ENCODE assay signal across 20 cellular contexts in the genomic region with DNA sequence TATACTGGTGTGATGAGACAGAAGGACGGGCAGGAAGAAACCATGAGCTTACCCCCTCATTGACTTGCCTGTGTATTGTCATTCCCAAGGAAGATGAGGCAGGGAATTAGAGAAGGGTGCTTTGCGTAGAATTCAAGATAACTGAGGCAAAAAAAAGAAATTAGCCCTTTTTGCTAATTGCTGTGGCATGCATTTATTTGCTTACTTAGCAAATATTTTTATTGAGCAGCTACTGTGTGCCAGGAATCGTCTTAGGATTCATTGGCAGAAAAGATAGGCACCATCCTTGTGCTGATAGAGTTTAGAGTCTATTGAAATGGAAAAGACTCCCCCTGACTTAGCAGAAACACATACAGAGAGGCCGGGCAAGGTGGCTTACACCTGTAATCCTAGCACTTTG.
DNase-seq lines count a peak whose midpoint lies in the region; ATAC-seq, FAIRE-seq and TF ChIP-seq lines count a peak whose summit lies in the region.
"Had no signal": no experiment of that assay in that cellular context is flagged by ENCODE, and none has a peak within 500 bp of the region (broad histone marks: within the 10 kb centered on the region; RNA-seq: fewer than 3 reads in every experiment).

No MANE protein-coding gene starts in this region.

- H4K20me1 ChIP-seq in IMR-90 (ENCODE audit: insufficient read depth, low read length) (no peaks in the 10 kb centered on the region), K562 (replicated peaks; ENCODE audit: control insufficient read depth, insufficient read depth, low read length) (no peaks in the 10 kb centered on the region; the same call in 1 of the 2 replicates)
- H4K20me1 ChIP-seq: BLaER1 treated with 17β-estradiol and CSF1 and Interleukin-3, amounts not matched to agents 10 nM and 100 nM had no signal

- TF ChIP-seq POLR2A in A549 (IDR thresholded peaks at IDR 0.05; ENCODE audit: low read length) = no peak
- no peak for TF ChIP-seq POLR2A in IMR-90 (IDR thresholded peaks at IDR 0.05; ENCODE audit: low read depth, low read length)
- TF ChIP-seq POLR2A in K562 (conservative IDR thresholded peaks at IDR 0.05) = no peak
- TF ChIP-seq POLR2A in sigmoid colon (IDR thresholded peaks at IDR 0.05) = no peak

- H3K79me2 ChIP-seq in K562 (ENCODE audit: control insufficient read depth, insufficient read depth, low read length) = peaks cover 92% of the 10 kb centered on the region

- ATAC-seq in A549 = no peak
- ATAC-seq in IMR-90 (ENCODE audit: low read depth) = no peak
- ATAC-seq in K562 = no peak
- ATAC-seq: CD8-positive, alpha-beta T cell; GM12878 had no signal

- H2AFZ ChIP-seq in IMR-90 (replicated peaks; ENCODE audit: low read length, poor library complexity) = no peak overlapping the region
- no peak overlapping the region for H2AFZ ChIP-seq in K562 (ENCODE audit: low read depth, low read length)

- H3K9me1 ChIP-seq in IMR-90 (ENCODE audit: insufficient read depth, low read length) = no peaks in the 10 kb centered on the region
- no peaks in the 10 kb centered on the region for H3K9me1 ChIP-seq in K562 (ENCODE audit: control insufficient read depth, insufficient read depth, low read length)

- H3K36me3 ChIP-seq in IMR-90 (ENCODE audit: control insufficient read depth, insufficient read depth, low read length) (no peaks in the 10 kb centered on the region), K562 (ENCODE audit: control insufficient read depth, insufficient read depth, low read length) (peaks cover 76% of the 10 kb centered on the region), sigmoid colon (no peaks in the 10 kb centered on the region)
- H3K36me3 ChIP-seq: BLaER1 treated with 17β-estradiol and CSF1 and Interleukin-3, amounts not matched to agents 10 nM and 100 nM had no signal

- no peak for TF ChIP-seq EP300 in A549 (IDR thresholded peaks at IDR 0.05)
- no peak for TF ChIP-seq EP300 in K562 (IDR thresholded peaks at IDR 0.05; ENCODE audit: low read length)
- no peak for TF ChIP-seq EP300 in sigmoid colon (IDR thresholded peaks at IDR 0.05)

- POLR2A ChIA-PET in A549 (lab: Yijun Ruan, JAX) = no interaction called here
- POLR2A ChIA-PET in IMR-90 (lab: Charles Lee; ENCODE audit: unreplicated experiment) = no interaction called here
- POLR2A ChIA-PET in K562 (lab: Yijun Ruan, JAX) = interaction anchor here (0.6 kb wide), 1 partner anchor 64 kb away, joined by 3 read pairs; no protein-coding TSS in a partner anchor

- CTCF ChIA-PET in A549 (lab: Yijun Ruan, JAX) (no interaction called here), IMR-90 (lab: Yijun Ruan, JAX) (no interaction called here), K562 (lab: Yijun Ruan, JAX; ENCODE audit: low intra/inter-chr PET ratio) (no interaction called here)

- H4K91ac ChIP-seq in IMR-90 (ENCODE audit: insufficient read depth, low read depth, low read length) = no peak overlapping the region

- H2BK15ac ChIP-seq in IMR-90 (ENCODE audit: low read depth, low read length) = no peak overlapping the region

- no peak overlapping the region for H2BK5ac ChIP-seq in IMR-90 (ENCODE audit: low read depth, low read length, poor library complexity, severe bottlenecking)

- H3K4me1 ChIP-seq in A549 (no peaks in the 10 kb centered on the region), IMR-90 (ENCODE audit: control insufficient read depth, insufficient read depth, low read length) (no peaks in the 10 kb centered on the region), K562 (replicated peaks in 1 of 2; ENCODE audit: control insufficient read depth in 2 of 2, insufficient read depth in 2 of 2, low read length in 2 of 2) (no peaks in the 10 kb centered on the region), sigmoid colon (no peaks in the 10 kb centered on the region)
- H3K4me1 ChIP-seq: BLaER1 treated with 17β-estradiol and CSF1 and Interleukin-3, amounts not matched to agents 10 nM and 100 nM; Caco-2 had no signal

- no peak for DNase-seq in A549 (ENCODE audit: low read depth in 1 of 2, low spot score in 1 of 2)
- no peak for DNase-seq in IMR-90
- DNase-seq in K562 (ENCODE audit: extremely low read depth in 1 of 4, low spot score in 3 of 4) = no peak
- DNase-seq in EL = no peak
- DNase-seq in sigmoid colon = no peak
- DNase-seq: 8988T; AML-193; Caco-2; Calu3; CD4-positive, alpha-beta T cell; CD8-positive, alpha-beta T cell; DMS79 treated with DMSO at 0.1 percent for 48 hours; GDM1 had no signal

- intact Hi-C loops in IMR-90 (cut with micrococcal nuclease) = no loop called here
- intact Hi-C loops in K562 (cut with micrococcal nuclease) = loop anchor here (10.0 kb wide), 1 partner anchor 66 kb away; no protein-coding TSS in a partner anchor
- intact Hi-C loops in sigmoid colon (cut with DNase I) = no loop called here

- no peak overlapping the region for H3K9ac ChIP-seq in IMR-90 (ENCODE audit: low read depth, low read length)
- no peak overlapping the region for H3K9ac ChIP-seq in K562 (ENCODE audit: insufficient read depth in 1 of 2, low read depth in 2 of 2, low read length in 2 of 2)
- H3K9ac ChIP-seq: BLaER1 treated with 17β-estradiol and CSF1 and Interleukin-3, amounts not matched to agents 10 nM and 100 nM had no signal

- in situ Hi-C loops in IMR-90 (cut with MboI; ENCODE audit: low sequenced_read_pairs) = no loop called here
- in situ Hi-C loops in K562 (cut with MboI) = no loop called here

- H3K27ac ChIP-seq in A549 (no peak overlapping the region), IMR-90 (ENCODE audit: insufficient read depth, low read length) (no peak overlapping the region), K562 (ENCODE audit: extremely low read depth, low read depth, low read length) (no peak overlapping the region), sigmoid colon (no peak overlapping the region)
- H3K27ac ChIP-seq: BLaER1 treated with 17β-estradiol and CSF1 and Interleukin-3, amounts not matched to agents 10 nM and 100 nM; C4-2B had no signal

- no peak overlapping the region for H4K5ac ChIP-seq in IMR-90 (ENCODE audit: low read depth, low read length)

- no peak overlapping the region for H4K8ac ChIP-seq in IMR-90 (ENCODE audit: low read depth in 2 of 2, low read length in 2 of 2)

- H2BK20ac ChIP-seq in IMR-90 (ENCODE audit: low read depth, low read length) = no peak overlapping the region

- no peak overlapping the region for H3K56ac ChIP-seq in IMR-90 (ENCODE audit: extremely low read depth, insufficient read depth, low read length)

- no peak overlapping the region for H3K14ac ChIP-seq in IMR-90 (replicated peaks; ENCODE audit: low read depth, low read length)

- TF ChIP-seq RAD21 in A549 (conservative IDR thresholded peaks at IDR 0.05 in 1 of 2, IDR thresholded peaks at IDR 0.05 in 1 of 2) = no peak
- TF ChIP-seq RAD21 in IMR-90 (IDR thresholded peaks at IDR 0.05; ENCODE audit: low read length) = no peak
- no peak for TF ChIP-seq RAD21 in K562 (CRISPR knock-in tag; conservative IDR thresholded peaks at IDR 0.05 in 1 of 2, IDR thresholded peaks at IDR 0.05 in 1 of 2)

- no peak overlapping the region for H3K18ac ChIP-seq in IMR-90 (ENCODE audit: low read depth, low read length)

- BruUV-seq in IMR-90 (replicated peaks; lab: Mats Ljungman, UMichigan) = no TSS peak
- BruUV-seq in K562 (replicated peaks; lab: Mats Ljungman, UMichigan) = no TSS peak

- H3K23ac ChIP-seq in IMR-90 (ENCODE audit: low read depth, low read length) = no peak overlapping the region

- H3K27me3 ChIP-seq in IMR-90 (ENCODE audit: control insufficient read depth, insufficient read depth, low read length) (no peaks in the 10 kb centered on the region), K562 (ENCODE audit: control insufficient read depth in 2 of 2, insufficient read depth in 2 of 2, low read length in 2 of 2) (no peaks in the 10 kb centered on the region), sigmoid colon (peaks cover 0 to 3% (median 0%) of the 10 kb centered on the region in 3 donors)
- H3K27me3 ChIP-seq: BLaER1 treated with 17β-estradiol and CSF1 and Interleukin-3, amounts not matched to agents 10 nM and 100 nM had no signal

- 16% methylated on average over 4 of the region's 4 CpGs for WGBS in A549 (ENCODE audit: missing lambda C conversion rate)
- WGBS in IMR-90 (ENCODE audit: extremely low coverage in 2 of 2, insufficient read length in 1 of 2), 2 experiments = no CpG with 5 or more reads among the region's 4 CpGs
- 94% methylated on average over 4 of the region's 4 CpGs for WGBS in K562 (ENCODE audit: insufficient coverage, low coverage, missing lambda C conversion rate)
- WGBS in sigmoid colon, 2 donors = 80% methylated on average over 4 of the region's 4 CpGs

- FAIRE-seq in A549 (lab: Jason Lieb, UNC) (no peak), K562 (lab: Jason Lieb, UNC) (no peak)
- FAIRE-seq: A204.1, D721Med, GM12878, GM12892, GM18507 had no signal

- no peak overlapping the region for H3K4me3 ChIP-seq in A549
- H3K4me3 ChIP-seq in IMR-90 (ENCODE audit: insufficient read depth, low read depth, low read length) = no peak overlapping the region
- no peak overlapping the region for H3K4me3 ChIP-seq in K562
- H3K4me3 ChIP-seq in sigmoid colon = no peak overlapping the region
- H3K4me3 ChIP-seq: BLaER1 treated with 17β-estradiol and CSF1 and Interleukin-3, amounts not matched to agents 10 nM and 100 nM; GM12878 had no signal

- TF ChIP-seq CTCF in A549 (IDR thresholded peaks at IDR 0.05) (no peak), IMR-90 (conservative IDR thresholded peaks at IDR 0.05; ENCODE audit: low read depth, low read length) (no peak), K562 (IDR thresholded peaks at IDR 0.05 in 2 of 3, conservative IDR thresholded peaks at IDR 0.05 in 1 of 3; ENCODE audit: insufficient read depth in 2 of 3, low read depth in 1 of 3, low read length in 3 of 3) (no peak), sigmoid colon (IDR thresholded peaks at IDR 0.05) (no peak)

- no peaks in the 10 kb centered on the region for H3K79me1 ChIP-seq in IMR-90 (ENCODE audit: low read depth in 1 of 2, low read length in 2 of 2)

- no peak overlapping the region for H2AK5ac ChIP-seq in IMR-90 (ENCODE audit: low read depth, low read length)

- dilution Hi-C loops in IMR-90 (cut with HindIII; ENCODE audit: low sequenced_read_pairs, unreplicated experiment) = no loop called here

- H2BK120ac ChIP-seq in IMR-90 (ENCODE audit: low read depth, low read length) = no peak overlapping the region

- H3K9me3 ChIP-seq in A549 = no peaks in the 10 kb centered on the region
- peaks cover 21% of the 10 kb centered on the region for H3K9me3 ChIP-seq in IMR-90 (ENCODE audit: control insufficient read depth, insufficient read depth, low read length)
- H3K9me3 ChIP-seq in K562 (replicated peaks; ENCODE audit: control insufficient read depth, insufficient read depth, low read depth, low read length) = no peaks in the 10 kb centered on the region
- H3K9me3 ChIP-seq in sigmoid colon = peaks cover 0 to 3% (median 0%) of the 10 kb centered on the region in 4 donors
- H3K9me3 ChIP-seq: BLaER1 treated with 17β-estradiol and CSF1 and Interleukin-3, amounts not matched to agents 10 nM and 100 nM; Caco-2 had no signal

- no peak overlapping the region for H2AK9ac ChIP-seq in IMR-90 (replicated peaks; ENCODE audit: low read depth, low read length, poor library complexity)

- no peak overlapping the region for H3K4ac ChIP-seq in IMR-90 (ENCODE audit: low read depth, low read length)

- H3K4me2 ChIP-seq in A549 = no peak overlapping the region
- no peak overlapping the region for H3K4me2 ChIP-seq in IMR-90 (ENCODE audit: low read depth, low read length)
- no peak overlapping the region for H3K4me2 ChIP-seq in K562 (ENCODE audit: insufficient read depth, low read length)
- H3K4me2 ChIP-seq: BLaER1 treated with 17β-estradiol and CSF1 and Interleukin-3, amounts not matched to agents 10 nM and 100 nM had no signal
